ENCODE assay signal across 22 cellular contexts in genomic region chr20:57479196-57479595, GRCh38. TPM values are rescaled to one million over a fixed set of nuclear protein-coding genes. Genes with fewer than 3 reads are reported as not detected.
"Had no signal": no experiment of that assay in that cellular context is flagged by ENCODE, and none has a peak within 500 bp of the region (broad histone marks: within the 10 kb centered on the region; RNA-seq: fewer than 3 reads in every experiment).

No MANE protein-coding gene starts in this region.

- ATAC-seq: gastrocnemius medialis, heart left ventricle, left colon, mucosa of descending colon, natural killer cell, SK-N-SH treated with all-trans-retinoic acid at 6 μM for 48 hours, T-helper 17 cell had no signal

- H3K4me3 ChIP-seq: adrenal gland, dorsolateral prefrontal cortex, gastrocnemius medialis, heart left ventricle, lung, mucosa of descending colon had no signal

- DNase-seq: activated CD4-positive, alpha-beta T cell treated with anti-CD3 and anti-CD28 coated beads, Interleukin-2, amount 10 ng/mL, durations not matched to agents 7 days and 5 days; activated CD8-positive, alpha-beta memory T cell treated with anti-CD3 and anti-CD28 coated beads, Interleukin-2, amount 50 U/mL, for 48 hours; activated naive CD4-positive, alpha-beta T cell treated with anti-CD3 and anti-CD28 coated beads, Interleukin-2, amount 10 ng/mL, durations not matched to agents 7 days and 5 days; adrenal gland; erythroblast; gastrocnemius medialis; heart left ventricle; immature natural killer cell; left colon; mucosa of descending colon; natural killer cell; small intestine; stimulated activated CD4-positive, alpha-beta T cell treated with anti-CD3 and anti-CD28 coated beads, Interleukin-4, amount 100 ng/mL, for 4 hours; stimulated activated CD8-positive, alpha-beta memory T cell treated with anti-CD3 and anti-CD28 coated beads, Interleukin-4, amount 100 ng/mL, for 48 hours; stimulated activated naive CD4-positive, alpha-beta T cell treated with Interleukin-2 at 50 U/mL for 16 hours; T-helper 17 cell; trophoblast cell; WERI-Rb-1 had no signal

- H3K27ac ChIP-seq: adrenal gland, dorsolateral prefrontal cortex, gastrocnemius medialis, WERI-Rb-1 had no signal

- H3K4me3 Mint-ChIP-seq: activated CD4-positive, alpha-beta T cell treated with anti-CD3 and anti-CD28 coated beads, Interleukin-2, amount 10 ng/mL, durations not matched to agents 7 days and 5 days; activated naive CD4-positive, alpha-beta T cell treated with anti-CD3 and anti-CD28 coated beads, Interleukin-2, amount 10 ng/mL, durations not matched to agents 7 days and 5 days; activated T-helper 1 cell treated with anti-CD3 and anti-CD28 coated beads, Interleukin-12 subunit alpha, Interleukin-12 subunit beta, Interleukin-2, Interleukin-4 antibody, amounts not matched to agents 30 ng/mL and 10 ng/mL and 1 ng/mL, durations not matched to agents 14 hours and 24 hours and 36 hours; immature natural killer cell; natural killer cell; T-helper 17 cell had no signal

- H3K27ac Mint-ChIP-seq: activated CD4-positive, alpha-beta T cell treated with anti-CD3 and anti-CD28 coated beads, Interleukin-2, amount 10 ng/mL, durations not matched to agents 7 days and 5 days; activated naive CD4-positive, alpha-beta T cell treated with anti-CD3 and anti-CD28 coated beads, Interleukin-2, amount 10 ng/mL, durations not matched to agents 7 days and 5 days; activated T-helper 1 cell treated with anti-CD3 and anti-CD28 coated beads, Interleukin-12 subunit alpha, Interleukin-12 subunit beta, Interleukin-2, Interleukin-4 antibody, amounts not matched to agents 30 ng/mL and 10 ng/mL and 1 ng/mL, durations not matched to agents 14 hours and 24 hours and 36 hours; natural killer cell; T-helper 17 cell had no signal

- H3K9me3 Mint-ChIP-seq: activated CD4-positive, alpha-beta T cell treated with anti-CD3 and anti-CD28 coated beads, Interleukin-2, amount 10 ng/mL, durations not matched to agents 7 days and 5 days; activated naive CD4-positive, alpha-beta T cell treated with anti-CD3 and anti-CD28 coated beads, Interleukin-2, amount 10 ng/mL, durations not matched to agents 7 days and 5 days; activated T-helper 1 cell treated with anti-CD3 and anti-CD28 coated beads, Interleukin-12 subunit alpha, Interleukin-12 subunit beta, Interleukin-2, Interleukin-4 antibody, amounts not matched to agents 30 ng/mL and 10 ng/mL and 1 ng/mL, durations not matched to agents 14 hours and 24 hours and 36 hours; immature natural killer cell; natural killer cell had no signal

- H3K36me3 Mint-ChIP-seq: activated naive CD4-positive, alpha-beta T cell treated with anti-CD3 and anti-CD28 coated beads, Interleukin-2, amount 10 ng/mL, durations not matched to agents 7 days and 5 days; immature natural killer cell; natural killer cell had no signal

- H3K36me3 ChIP-seq: adrenal gland, gastrocnemius medialis, heart left ventricle, WERI-Rb-1 had no signal

- H3K4me1 ChIP-seq: adrenal gland had no signal

- H3K9me3 ChIP-seq: adrenal gland, gastrocnemius medialis, heart left ventricle, mucosa of descending colon had no signal

RNA-seq across cellular contexts. Expression of gene CTCFL, which starts 45.7 kb away (rescaled TPM):
- total RNA-seq: activated CD4-positive, alpha-beta T cell treated with anti-CD3 and anti-CD28 coated beads, Interleukin-2, amount 10 ng/mL, durations not matched to agents 7 days and 5 days; activated T-helper 1 cell treated with anti-CD3 and anti-CD28 coated beads, Interleukin-12 subunit alpha, Interleukin-12 subunit beta, Interleukin-2, Interleukin-4 antibody, amounts not matched to agents 30 ng/mL and 10 ng/mL and 1 ng/mL, durations not matched to agents 14 hours and 24 hours and 36 hours; gastrocnemius medialis; heart left ventricle; left colon; lung; mucosa of descending colon; natural killer cell; T-helper 17 cell had no signal
- polyA plus RNA-seq: heart left ventricle, immature natural killer cell had no signal
